32 cellular contexts compared by ENCODE assay signal in the genomic region with DNA sequence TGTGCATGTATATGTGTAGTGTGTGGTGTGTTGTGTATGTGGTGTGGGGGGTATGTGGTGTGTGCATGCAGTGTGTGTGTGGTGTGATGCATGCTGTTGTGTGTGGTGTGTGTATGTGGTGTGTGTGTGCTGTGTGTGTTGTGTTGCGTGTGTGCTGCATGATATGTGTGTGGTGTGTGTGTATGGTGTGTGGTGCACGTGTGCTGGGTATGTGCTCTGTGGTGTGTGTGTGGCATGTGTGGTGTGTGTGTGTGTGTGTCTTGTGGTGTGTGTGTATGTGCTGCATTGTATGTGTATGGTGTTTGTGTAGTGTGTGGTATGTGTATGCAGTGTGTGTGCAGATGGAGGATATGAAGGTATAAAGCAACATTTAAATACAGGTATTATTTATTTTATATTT. TPM values are rescaled to one million over a fixed set of nuclear protein-coding genes. Genes with fewer than 3 reads are reported as not detected.
"Had no signal": no experiment of that assay in that cellular context is flagged by ENCODE, and none has a peak within 500 bp of the region (broad histone marks: within the 10 kb centered on the region; RNA-seq: fewer than 3 reads in every experiment).

No MANE protein-coding gene starts in this region.

- DNase-seq: activated B cell treated with CpG ODN at 0.5 μM for 24 hours; activated CD4-positive, alpha-beta memory T cell treated with anti-CD3 and anti-CD28 coated beads for 36 hours; activated CD4-positive, alpha-beta T cell treated with anti-CD3 and anti-CD28 coated beads for 4 hours; activated CD4-positive, alpha-beta T cell treated with anti-CD3 and anti-CD28 coated beads, Interleukin-2, amount 50 U/mL, for 1 hour; activated CD4-positive, CD25-positive, alpha-beta regulatory T cell treated with anti-CD3 and anti-CD28 coated beads, Interleukin-2, amount 50 U/mL, for 72 hours; activated CD8-positive, alpha-beta memory T cell treated with anti-CD3 and anti-CD28 coated beads, Interleukin-2, amount 50 U/mL, for 4 hours; activated effector memory CD4-positive, alpha-beta T cell treated with Interleukin-2 at 50 U/mL for 16 hours; activated naive CD4-positive, alpha-beta T cell treated with anti-CD3 and anti-CD28 coated beads, Interleukin-2, amount 10 ng/mL, durations not matched to agents 7 days and 5 days; activated naive CD8-positive, alpha-beta T cell treated with anti-CD3 and anti-CD28 coated beads, Interleukin-2, amount 50 U/mL, for 24 hours; activated T-cell treated with anti-CD3 and anti-CD28 coated beads for 4 hours; activated T-cell treated with anti-CD3 and anti-CD28 coated beads, Interleukin-2, amount 50 U/mL, for 4 hours; NCI-H1092 treated with DMSO at 0.1 percent for 48 hours; NCI-H1417; NCI-H146; NCI-H187; NCI-H2029 treated with DMSO at 0.1 percent for 48 hours; NCI-H2107; NCI-H2171; NCI-H510A; NCI-H526; NCI-H748 treated with DMSO at 0.1 percent for 48 hours; NK-92 treated with Interleukin-12 subunit alpha and Interleukin-12 subunit beta, amount 100 ng/mL, for 24 hours; PC-9; SIG-M5; T-cell; T-helper 17 cell had no signal

- H3K4me2 ChIP-seq: PC-9 had no signal

- H2AFZ ChIP-seq: PC-9 had no signal

- H3K9me3 ChIP-seq: ascending aorta had no signal

- H3K4me3 ChIP-seq: ascending aorta, PC-9 had no signal

- H3K4me1 ChIP-seq: ascending aorta had no signal

- H3K27me3 ChIP-seq: ascending aorta had no signal

- H3K36me3 ChIP-seq: ascending aorta had no signal

- ATAC-seq: activated naive CD8-positive, alpha-beta T cell treated with anti-CD3 and anti-CD28 coated beads, Interleukin-2, amount 50 U/mL, for 24 hours; activated T-cell treated with anti-CD3 and anti-CD28 coated beads, Interleukin-2, amount 50 U/mL, for 4 hours; Right ventricle myocardium inferior; SK-N-SH treated with all-trans-retinoic acid at 6 μM for 48 hours; T-cell; T-helper 17 cell had no signal

- FAIRE-seq: RCC 7860 had no signal

- H3K27ac ChIP-seq: ascending aorta, PC-9, RWPE1, VCaP had no signal

RNA-seq across cellular contexts. Expression of a gene that starts 50.5 kb away (rescaled TPM):
- total RNA-seq: ascending aorta had no signal
